Comparison of ENCODE assay signal across 8 cellular contexts in genomic region chr2:26848336-26849055, GRCh38.
A peak's percentile ranks its signal among the peaks of the same experiment; 100 is the strongest.
DNase-seq lines count a peak whose midpoint lies in the region; ATAC-seq and TF ChIP-seq lines count a peak whose summit lies in the region.

No MANE protein-coding gene starts in this region.

- in situ Hi-C loops in GM13976 (cut with MboI; ENCODE audit: low sequenced_read_pairs, unreplicated experiment), result loop anchor here (25.0 kb wide), 1 partner anchor 89 kb away; no protein-coding TSS in a partner anchor

- peak; percentile 37 for DNase-seq in 8988T
- DNase-seq in GM13976 (ENCODE audit: low spot score), result peak; percentile 59
- peak; percentile 8 for DNase-seq in glomerular visceral epithelial cell (ENCODE audit: extremely low spot score)
- peak; percentile 88 for DNase-seq in retina
- DNase-seq in KG1 (lab: John Stamatoyannopoulos, UW), result no peak

- ATAC-seq in HG03108 (IDR thresholded peaks at IDR 0.05; ENCODE audit: unreplicated experiment) (no peak), HG02678 (IDR thresholded peaks at IDR 0.05; ENCODE audit: unreplicated experiment) (no peak)

- TF ChIP-seq CTCF in GM13976 (IDR thresholded peaks at IDR 0.05; ENCODE audit: borderline replicate concordance, control extremely low read depth, extremely low read depth, insufficient read depth, missing control alignments), result no peak
- TF ChIP-seq CTCF in VCaP (conservative IDR thresholded peaks at IDR 0.05), result no peak

- peak overlapping the region; percentile 62; the same call in 1 of the 2 replicates for H3K27ac ChIP-seq in VCaP
